In genomic region chr2:114614599-114614998, GRCh38 we compare ENCODE assay signal across 24 cellular contexts.
DNase-seq lines count a peak whose midpoint lies in the region; ATAC-seq, FAIRE-seq and TF ChIP-seq lines count a peak whose summit lies in the region.
"Had no signal": no experiment of that assay in that cellular context is flagged by ENCODE, and none has a peak within 500 bp of the region (broad histone marks: within the 10 kb centered on the region; RNA-seq: fewer than 3 reads in every experiment).

No MANE protein-coding gene starts in this region.

- TF ChIP-seq CTCF in D721Med (IDR thresholded peaks at IDR 0.05; ENCODE audit: insufficient read depth, missing control alignments) (peak; percentile 4), VCaP (conservative IDR thresholded peaks at IDR 0.05) (peak; percentile 24; the same call in 1 of the 2 replicates), tibial artery (IDR thresholded peaks at IDR 0.05) (no peak)
- TF ChIP-seq CTCF in CD4-positive, alpha-beta T cell (IDR thresholded peaks at IDR 0.05), result no peak

- no peak overlapping the region for H3K27ac Mint-ChIP-seq in CD4-positive, alpha-beta T cell

- H3K4me1 ChIP-seq in tibial artery, result peaks cover 0 to 3% (median 0%) of the 10 kb centered on the region in 4 donors
- H3K4me1 ChIP-seq: Peyer's patch had no signal

- H3K36me3 ChIP-seq in tibial artery, result no peaks in the 10 kb centered on the region
- H3K36me3 ChIP-seq: Peyer's patch had no signal

- CTCF ChIA-PET in CD4-positive, alpha-beta T cell (lab: Charles Lee), result no interaction called here

- H3K27me3 ChIP-seq in tibial artery, result no peaks in the 10 kb centered on the region
- H3K27me3 ChIP-seq in CD4-positive, alpha-beta T cell (ENCODE audit: control insufficient read depth, insufficient read depth, low read length), result no peaks in the 10 kb centered on the region
- H3K27me3 ChIP-seq: Peyer's patch had no signal

- H3K9me3 ChIP-seq in tibial artery, result no peaks in the 10 kb centered on the region
- H3K9me3 ChIP-seq in CD4-positive, alpha-beta T cell (ENCODE audit: control insufficient read depth, low read length), result no peaks in the 10 kb centered on the region
- H3K9me3 ChIP-seq: Peyer's patch had no signal

- no peaks in the 10 kb centered on the region for H3K9me3 Mint-ChIP-seq in CD4-positive, alpha-beta T cell

- POLR2A ChIA-PET in CD4-positive, alpha-beta T cell (lab: Charles Lee), result no interaction called here

- no peak for FAIRE-seq in D721Med (lab: Jason Lieb, UNC)
- FAIRE-seq: G401.6, GM12892, HTR-8/SVneo had no signal

- ATAC-seq in CD4-positive, alpha-beta T cell (ENCODE audit: poor library complexity), result no peak
- ATAC-seq: HCT116 had no signal

- H3K27ac ChIP-seq in VCaP (no peak overlapping the region), tibial artery (no peak overlapping the region)
- no peak overlapping the region for H3K27ac ChIP-seq in CD4-positive, alpha-beta T cell (ENCODE audit: low read depth, low read length)
- H3K27ac ChIP-seq: KMS-11, Peyer's patch had no signal

- H3K4me3 ChIP-seq in tibial artery, result no peak overlapping the region
- H3K4me3 ChIP-seq: Peyer's patch had no signal

- H3K4me1 Mint-ChIP-seq in CD4-positive, alpha-beta T cell (ENCODE audit: low read depth), result no peaks in the 10 kb centered on the region

- no peaks in the 10 kb centered on the region for H3K36me3 Mint-ChIP-seq in CD4-positive, alpha-beta T cell (ENCODE audit: low read depth)

- intact Hi-C loops in tibial artery (cut with DNase I; ENCODE audit: low total_unique reads), result no loop called here
- intact Hi-C loops in CD4-positive, alpha-beta T cell (cut with DNase I, micrococcal nuclease), result no loop called here

- H3K4me3 Mint-ChIP-seq in CD4-positive, alpha-beta T cell, result no peak overlapping the region

- peak; percentile 5 for DNase-seq in DMS 273 (lab: John Stamatoyannopoulos, UW; ENCODE audit: unreplicated experiment)
- no peak for DNase-seq in DMS 273 treated with DMSO at 0.1 percent for 48 hours (lab: John Stamatoyannopoulos, UW)
- no peak for DNase-seq in D721Med (ENCODE audit: insufficient read length, low spot score)
- peak; percentile 4 for DNase-seq in midbrain (lab: John Stamatoyannopoulos, UW)
- no peak for DNase-seq in tibial artery
- DNase-seq in CD4-positive, alpha-beta T cell, result no peak
- DNase-seq in AG20443 (ENCODE audit: low spot score), result no peak
- DNase-seq: 8988T; AML-193; C1 segment of cervical spinal cord; GOT3; MV-4-11; NCI-H1694 treated with DMSO at 0.1 percent for 48 hours; NCI-H2081 treated with DMSO at 0.1 percent for 48 hours; NCI-H446 treated with DMSO at 0.1 percent for 48 hours; NCI-H526 treated with DMSO at 0.1 percent for 48 hours; NK-92 treated with Interleukin-12 subunit alpha and Interleukin-12 subunit beta, amount 100 ng/mL, for 24 hours; Peyer's patch had no signal

- peaks cover 4% of the 10 kb centered on the region for H3K27me3 Mint-ChIP-seq in CD4-positive, alpha-beta T cell

Comparison
In these comparisons a context has a peak if more than half of its experiments do, and no peak if none do; other contexts are left out.
1. DNase-seq: peak in DMS 273 (single experiment) and midbrain (single experiment); none in DMS 273 treated with DMSO at 0.1 percent for 48 hours (single experiment), D721Med (single experiment), tibial artery (0 of 2), CD4-positive, alpha-beta T cell (0 of 10) and AG20443 (single experiment).
2. CTCF ChIP-seq: peak in D721Med (single experiment) and VCaP (single experiment); none in tibial artery (0 of 2) and CD4-positive, alpha-beta T cell (single experiment).